Comparison of ENCODE assay signal across 10 cellular contexts in the genomic region with DNA sequence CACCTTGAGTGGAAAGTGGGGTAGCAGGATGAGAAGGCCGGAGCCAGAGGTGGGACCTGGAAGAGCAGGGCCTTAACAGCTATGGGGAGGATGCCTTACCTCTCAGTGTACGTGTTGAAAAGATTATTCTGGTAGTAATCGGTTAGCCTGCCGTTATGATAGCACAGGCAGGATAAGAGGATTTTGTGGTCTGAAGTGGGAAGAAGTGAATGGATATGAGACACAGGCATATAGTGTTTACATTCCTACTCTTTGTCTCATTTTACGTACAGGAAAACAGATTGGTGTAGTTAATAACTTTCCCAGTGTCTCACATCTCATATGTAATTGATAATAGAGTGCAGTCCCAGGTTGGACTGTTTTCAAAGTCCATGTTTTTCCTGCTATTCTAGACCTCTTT.
DNase-seq lines count a peak whose midpoint lies in the region; ATAC-seq and TF ChIP-seq lines count a peak whose summit lies in the region.
"Had no signal": no experiment of that assay in that cellular context is flagged by ENCODE, and none has a peak within 500 bp of the region (broad histone marks: within the 10 kb centered on the region; RNA-seq: fewer than 3 reads in every experiment).

No MANE protein-coding gene starts in this region.

- H3K27ac Mint-ChIP-seq in activated T-cell treated with anti-CD3 and anti-CD28 coated beads, Interleukin-2, amount 50 U/mL, for 72 hours = peak overlapping the region; percentile 13

- TF ChIP-seq POLR2A in tibial nerve (IDR thresholded peaks at IDR 0.05) = no peak

- no peak for DNase-seq in activated T-cell treated with anti-CD3 and anti-CD28 coated beads, Interleukin-2, amount 50 U/mL, for 72 hours
- no peak for DNase-seq in activated T-cell treated with anti-CD3 and anti-CD28 coated beads, Interleukin-2, amount 50 U/mL, for 48 hours
- DNase-seq in adipocyte (ENCODE audit: low read depth) (peak; percentile 57), lung (ENCODE audit: low spot score) (no peak), tibial nerve (ENCODE audit: low spot score in 2 of 2) (no peak), posterior vena cava (ENCODE audit: low spot score) (no peak), SW 1271 (lab: John Stamatoyannopoulos, UW) (no peak)
- DNase-seq: H7, NCI-H2171 treated with DMSO at 0.1 percent for 48 hours had no signal

- H3K4me1 ChIP-seq in adipocyte (ENCODE audit: control insufficient read depth, insufficient read depth, low read length) = peaks cover 75% of the 10 kb centered on the region
- peaks cover 12 to 71% of the 10 kb centered on the region in 2 donors for H3K4me1 ChIP-seq in lung (ENCODE audit: control insufficient read depth in 2 of 2, insufficient read depth in 2 of 2, low read length in 2 of 2)
- H3K4me1 ChIP-seq in tibial nerve = peaks cover 0 to 79% (median 37%) of the 10 kb centered on the region in 4 donors

- H3K4me1 Mint-ChIP-seq in activated T-cell treated with anti-CD3 and anti-CD28 coated beads, Interleukin-2, amount 50 U/mL, for 72 hours (ENCODE audit: low read depth) = peaks cover 53% of the 10 kb centered on the region

- H3K9ac ChIP-seq in adipocyte (ENCODE audit: low read length) = peak overlapping the region; percentile 92

- no peak for ATAC-seq in activated T-cell treated with anti-CD3 and anti-CD28 coated beads, Interleukin-2, amount 50 U/mL, for 72 hours (replicated peaks in 1 of 2)
- ATAC-seq in lung (ENCODE audit: insufficient read depth, low FRiP score) (no peak), GM18502 (IDR thresholded peaks at IDR 0.05; ENCODE audit: poor library complexity, unreplicated experiment) (no peak)

- intact Hi-C loops in posterior vena cava (cut with DNase I) = no loop called here

- H3K27me3 Mint-ChIP-seq in activated T-cell treated with anti-CD3 and anti-CD28 coated beads, Interleukin-2, amount 50 U/mL, for 72 hours (ENCODE audit: low read depth) = no peaks in the 10 kb centered on the region

- H3K4me3 ChIP-seq in adipocyte (ENCODE audit: low read length) (peak overlapping the region; percentile 87), lung (no peak overlapping the region), tibial nerve (peak overlapping the region; percentile 30 to 63 (median 38))

- no peaks in the 10 kb centered on the region for H3K9me3 Mint-ChIP-seq in activated T-cell treated with anti-CD3 and anti-CD28 coated beads, Interleukin-2, amount 50 U/mL, for 72 hours

- TF ChIP-seq CTCF in lung (IDR thresholded peaks at IDR 0.05; ENCODE audit: control extremely low read depth, extremely low read depth) (no peak), tibial nerve (IDR thresholded peaks at IDR 0.05) (no peak)

- no peak for TF ChIP-seq EP300 in tibial nerve (IDR thresholded peaks at IDR 0.05)

- H3K9me3 ChIP-seq in adipocyte (ENCODE audit: control insufficient read depth, low read length) (no peaks in the 10 kb centered on the region), lung (ENCODE audit: control insufficient read depth in 2 of 2, insufficient read depth in 1 of 2, low read length in 1 of 2) (no peaks in the 10 kb centered on the region), tibial nerve (no peaks in the 10 kb centered on the region)

- H3K36me3 Mint-ChIP-seq in activated T-cell treated with anti-CD3 and anti-CD28 coated beads, Interleukin-2, amount 50 U/mL, for 72 hours (ENCODE audit: insufficient read depth in 2 of 2) = peaks cover 9 to 11% of the 10 kb centered on the region in 2 donors

- no peaks in the 10 kb centered on the region for H3K27me3 ChIP-seq in adipocyte (replicated peaks; ENCODE audit: control insufficient read depth, insufficient read depth, low read length)
- no peaks in the 10 kb centered on the region for H3K27me3 ChIP-seq in lung (ENCODE audit: control insufficient read depth, insufficient read depth)
- H3K27me3 ChIP-seq in tibial nerve = no peaks in the 10 kb centered on the region

- H3K27ac ChIP-seq in lung (ENCODE audit: low read depth in 1 of 2, low read length in 1 of 2) (peak overlapping the region; percentile 21 to 59), tibial nerve (peak overlapping the region; percentile 69 to 95 (median 88))

- H3K36me3 ChIP-seq in adipocyte (ENCODE audit: control insufficient read depth, insufficient read depth, low read length, severe bottlenecking) = peaks cover 6% of the 10 kb centered on the region
- peaks cover 0 to 5% of the 10 kb centered on the region in 2 donors for H3K36me3 ChIP-seq in lung (ENCODE audit: control insufficient read depth in 2 of 2, insufficient read depth in 2 of 2, low read length in 2 of 2)
- peaks cover 0 to 3% (median 0%) of the 10 kb centered on the region in 3 donors for H3K36me3 ChIP-seq in tibial nerve

- H3K4me3 Mint-ChIP-seq in activated T-cell treated with anti-CD3 and anti-CD28 coated beads, Interleukin-2, amount 50 U/mL, for 72 hours = peak overlapping the region in 1 of 2 donors; percentile 37

- 53 to 73% methylated on average over 5 of the region's 5 CpGs for WGBS in lung, 2 donors
- WGBS in tibial nerve, 2 donors = 46 to 52% methylated on average over 5 of the region's 5 CpGs
